In the genomic region with DNA sequence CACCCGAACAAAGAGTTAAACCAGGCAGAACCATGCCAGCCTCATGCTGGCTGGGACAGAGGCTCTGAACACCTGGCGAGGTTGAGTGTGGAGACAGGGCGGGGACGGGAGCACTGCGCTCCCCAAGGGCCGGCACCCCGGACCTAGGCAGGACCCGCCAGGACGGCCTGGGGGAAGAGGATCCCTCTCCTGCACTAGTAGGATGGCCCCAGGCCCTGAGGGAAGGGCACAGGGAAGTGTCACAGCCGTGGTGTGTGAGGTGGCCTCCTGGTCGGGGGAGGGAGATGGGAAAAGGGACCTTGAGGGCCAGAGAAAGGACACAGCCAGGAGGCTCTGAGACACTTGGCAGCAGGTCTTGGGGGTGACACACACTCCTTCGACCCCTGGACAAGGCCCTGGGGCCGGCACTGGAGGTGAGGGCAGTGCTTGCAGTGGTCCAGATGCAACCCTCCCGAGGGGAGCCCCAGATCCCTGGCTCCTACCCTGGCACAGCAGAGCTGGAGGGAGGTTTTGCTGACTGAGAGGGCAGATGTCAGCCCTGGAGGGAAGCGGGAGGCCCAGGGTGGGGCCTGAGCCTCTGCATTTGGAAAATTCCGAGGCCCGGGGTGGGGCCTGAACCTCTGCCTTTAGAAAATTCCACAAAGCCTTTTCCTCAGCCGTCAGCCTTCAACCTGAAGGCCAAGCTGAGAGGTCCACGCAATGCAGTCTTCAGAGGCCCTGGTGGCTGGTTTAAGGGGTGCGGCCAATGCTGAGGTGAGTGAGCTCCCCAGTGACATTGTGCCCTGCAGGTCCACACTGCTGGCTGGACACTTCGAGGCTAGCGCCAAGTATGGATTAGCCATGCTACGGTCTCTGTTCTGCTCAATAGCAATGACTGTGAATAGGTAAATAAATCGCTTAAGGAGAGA, we compare ENCODE assay signal across 21 cellular contexts. TPM values are rescaled to one million over a fixed set of nuclear protein-coding genes. Genes with fewer than 3 reads are reported as not detected.
DNase-seq lines count a peak whose midpoint lies in the region; ATAC-seq, FAIRE-seq and TF ChIP-seq lines count a peak whose summit lies in the region.
"Had no signal": no experiment of that assay in that cellular context is flagged by ENCODE, and none has a peak within 500 bp of the region (broad histone marks: within the 10 kb centered on the region; RNA-seq: fewer than 3 reads in every experiment).

No MANE protein-coding gene starts in this region.

- FAIRE-seq in HTR-8/SVneo (lab: Jason Lieb, UNC) = no peak
- FAIRE-seq: colon, endothelial cell of umbilical vein had no signal

- H3K27ac Mint-ChIP-seq in CD14-positive monocyte (no peak overlapping the region), natural killer cell (no peak overlapping the region)
- H3K27ac Mint-ChIP-seq in T-helper 2 cell treated with Interferon-gamma antibody and Interleukin-4, amounts not matched to agents 5 μg/mL and 100 μg/mL, for 36 hours = peak overlapping the region; percentile 31
- H3K27ac Mint-ChIP-seq: activated CD8-positive, alpha-beta T cell treated with anti-CD3 and anti-CD28 coated beads for 36 hours had no signal

- H3K36me3 Mint-ChIP-seq in CD14-positive monocyte (peaks cover 65 to 77% of the 10 kb centered on the region in 2 donors), natural killer cell (peaks cover 16% of the 10 kb centered on the region)
- peaks cover 49% of the 10 kb centered on the region for H3K36me3 Mint-ChIP-seq in T-helper 2 cell treated with Interferon-gamma antibody and Interleukin-4, amounts not matched to agents 5 μg/mL and 100 μg/mL, for 36 hours (ENCODE audit: low read depth)

- peaks cover 16 to 22% (median 18%) of the 10 kb centered on the region in 3 donors for H3K27me3 Mint-ChIP-seq in CD14-positive monocyte (ENCODE audit: low read depth in 3 of 3)
- no peaks in the 10 kb centered on the region for H3K27me3 Mint-ChIP-seq in T-helper 2 cell treated with Interferon-gamma antibody and Interleukin-4, amounts not matched to agents 5 μg/mL and 100 μg/mL, for 36 hours (ENCODE audit: low read depth)
- peaks cover 0 to 13% of the 10 kb centered on the region in 2 donors for H3K27me3 Mint-ChIP-seq in natural killer cell (ENCODE audit: low read depth in 2 of 2)
- H3K27me3 Mint-ChIP-seq: activated CD8-positive, alpha-beta T cell treated with anti-CD3 and anti-CD28 coated beads for 36 hours had no signal

- intact Hi-C loops in CD14-positive monocyte (cut with micrococcal nuclease) (no loop called here), natural killer cell (cut with micrococcal nuclease) (no loop called here)

- H3K4me1 Mint-ChIP-seq in CD14-positive monocyte = peaks cover 18% of the 10 kb centered on the region
- peaks cover 30% of the 10 kb centered on the region for H3K4me1 Mint-ChIP-seq in T-helper 2 cell treated with Interferon-gamma antibody and Interleukin-4, amounts not matched to agents 5 μg/mL and 100 μg/mL, for 36 hours (ENCODE audit: low read depth)
- peaks cover 22 to 26% of the 10 kb centered on the region in 2 donors for H3K4me1 Mint-ChIP-seq in natural killer cell

- TF ChIP-seq CTCF in CD14-positive monocyte (IDR thresholded peaks at IDR 0.05) (no peak), GM12872 (IDR thresholded peaks at IDR 0.05; ENCODE audit: insufficient read depth, low read depth, low read length) (0 out of 3 replicates have a peak, but pooled peaks have one; percentile 20), natural killer cell (IDR thresholded peaks at IDR 0.05) (no peak)

- H3K9me3 Mint-ChIP-seq in CD14-positive monocyte = peaks cover 0 to 3% (median 0%) of the 10 kb centered on the region in 7 donors
- no peaks in the 10 kb centered on the region for H3K9me3 Mint-ChIP-seq in T-helper 2 cell treated with Interferon-gamma antibody and Interleukin-4, amounts not matched to agents 5 μg/mL and 100 μg/mL, for 36 hours
- no peaks in the 10 kb centered on the region for H3K9me3 Mint-ChIP-seq in natural killer cell
- H3K9me3 Mint-ChIP-seq: activated CD8-positive, alpha-beta T cell treated with anti-CD3 and anti-CD28 coated beads for 36 hours had no signal

- DNase-seq in CD14-positive monocyte (ENCODE audit: low spot score) (peak; percentile 34), natural killer cell (peak; percentile 12), AML-193 (lab: John Stamatoyannopoulos, UW) (no peak), HTR-8/SVneo (ENCODE audit: insufficient read length, low spot score) (no peak)
- DNase-seq in T-helper 2 cell treated with Interferon-gamma antibody and Interleukin-4, amounts not matched to agents 5 μg/mL and 100 μg/mL, for 36 hours (ENCODE audit: low spot score) = no peak
- DNase-seq: activated CD8-positive, alpha-beta T cell treated with anti-CD3 and anti-CD28 coated beads for 36 hours; anterior cingulate cortex; Calu3; foreskin melanocyte; GF-D8; IMR-90; left ventricle myocardium inferior; NCI-H1048; nucleus accumbens had no signal

- ATAC-seq in natural killer cell (no peak), GM18498 (IDR thresholded peaks at IDR 0.05; ENCODE audit: unreplicated experiment) (no peak)
- ATAC-seq: activated CD8-positive, alpha-beta T cell treated with anti-CD3 and anti-CD28 coated beads for 36 hours; right lobe of liver had no signal

- no peak overlapping the region for H3K4me3 Mint-ChIP-seq in CD14-positive monocyte
- H3K4me3 Mint-ChIP-seq in T-helper 2 cell treated with Interferon-gamma antibody and Interleukin-4, amounts not matched to agents 5 μg/mL and 100 μg/mL, for 36 hours = no peak overlapping the region
- H3K4me3 Mint-ChIP-seq in natural killer cell = no peak overlapping the region
- H3K4me3 Mint-ChIP-seq: activated CD8-positive, alpha-beta T cell treated with anti-CD3 and anti-CD28 coated beads for 36 hours had no signal

RNA-seq across cellular contexts. Expression of gene TERT, which starts 24.8 kb away (rescaled TPM):
- polyA plus RNA-seq in CD14-positive monocyte = not detected
- total RNA-seq in natural killer cell = not detected
- total RNA-seq: endothelial cell of umbilical vein, IMR-90, left ventricle myocardium inferior, mucosa of gallbladder, right lobe of liver, RPMI7951 had no signal
- polyA plus RNA-seq: IMR-90 had no signal

RNA-seq across cellular contexts. Expression of gene CLPTM1L, which starts 25.2 kb away (rescaled TPM):
- polyA plus RNA-seq in CD14-positive monocyte = 10 to 100 TPM; 14.1 to 35.0 TPM
- 100 to 1,000 TPM in 1 of 3 donors, 10 to 100 TPM in 2; 67.1 to 105 (median 97.5) TPM for total RNA-seq in natural killer cell

Comparison
In these comparisons a context has a peak if more than half of its experiments do, and no peak if none do; other contexts are left out.
1. DNase-seq: peak in CD14-positive monocyte (single experiment) and natural killer cell (single experiment); none in T-helper 2 cell treated with Interferon-gamma antibody and Interleukin-4, amounts not matched to agents 5 μg/mL and 100 μg/mL, for 36 hours (single experiment), AML-193 (0 of 2) and HTR-8/SVneo (single experiment).